In genomic region chr15:80099662-80100061, GRCh38 we compare ENCODE assay signal across 8 cellular contexts. TPM values are rescaled to one million over a fixed set of nuclear protein-coding genes. Genes with fewer than 3 reads are reported as not detected.
A peak's percentile ranks its signal among the peaks of the same experiment; 100 is the strongest.
DNase-seq lines count a peak whose midpoint lies in the region; ATAC-seq and TF ChIP-seq lines count a peak whose summit lies in the region.
"Not testable (repeated sequence)": the region's sequence is repeated elsewhere in the genome, so short reads cannot be mapped to it uniquely, and the experiment has no call there.

No MANE protein-coding gene starts in this region.

- DNase-seq in GM10266 (ENCODE audit: extremely low spot score): peak; percentile 24
- DNase-seq in mesenchymal stem cell: not testable (repeated sequence)

- not testable (repeated sequence) for H3K4ac ChIP-seq in mesenchymal stem cell (ENCODE audit: low read depth in 1 of 2, low read length in 2 of 2)

- not testable (repeated sequence) for H3K14ac ChIP-seq in mesenchymal stem cell (ENCODE audit: low read length in 2 of 2)

- not testable (repeated sequence) for H3K4me3 ChIP-seq in mesenchymal stem cell (ENCODE audit: insufficient read depth in 1 of 2, low read depth in 1 of 2, low read length in 2 of 2)

- H3K27ac ChIP-seq in KOPT-K1 (ENCODE audit: low read depth, low read length, poor library complexity, severe bottlenecking) (peak overlapping the region; percentile 24), mesenchymal stem cell (ENCODE audit: low read length, poor library complexity, severe bottlenecking) (peak overlapping the region; percentile 49)

- not testable (repeated sequence) for H4K8ac ChIP-seq in mesenchymal stem cell (ENCODE audit: low read length)

- not testable (repeated sequence) for TF ChIP-seq CTCF in GM10266 (IDR thresholded peaks at IDR 0.05; ENCODE audit: control insufficient read depth, insufficient read depth, low read depth, missing control alignments)

- not testable (repeated sequence) for H3K9ac ChIP-seq in mesenchymal stem cell (ENCODE audit: low read length)

- H3K4me1 ChIP-seq in mesenchymal stem cell (ENCODE audit: control insufficient read depth, insufficient read depth, low read depth, low read length): not testable (repeated sequence)

- not testable (repeated sequence) for H2AFZ ChIP-seq in mesenchymal stem cell (ENCODE audit: low read depth, low read length)

- not testable (repeated sequence) for H4K91ac ChIP-seq in mesenchymal stem cell (ENCODE audit: low read length)

- not testable (repeated sequence) for H3K36me3 ChIP-seq in KOPT-K1 (ENCODE audit: insufficient read depth, low read length); mesenchymal stem cell (ENCODE audit: control insufficient read depth in 1 of 2, insufficient read depth in 2 of 2, low read depth in 1 of 2, low read length in 2 of 2)

- not testable (repeated sequence) for H2BK15ac ChIP-seq in mesenchymal stem cell (ENCODE audit: low read depth, poor library complexity, severe bottlenecking)

- not testable (repeated sequence) for H2BK120ac ChIP-seq in mesenchymal stem cell (ENCODE audit: low read depth, low read length)

- not testable (repeated sequence) for H2AK5ac ChIP-seq in mesenchymal stem cell (ENCODE audit: low read length, severe bottlenecking)

- peak overlapping the region; percentile 37 for H3K4me2 ChIP-seq in mesenchymal stem cell (ENCODE audit: low read length, poor library complexity, severe bottlenecking)

- H3K27me3 ChIP-seq in mesenchymal stem cell (ENCODE audit: control insufficient read depth in 1 of 2, insufficient read depth in 1 of 2, low read length in 2 of 2): not testable (repeated sequence)

- not testable (repeated sequence) for H3K9me3 ChIP-seq in KOPT-K1 (ENCODE audit: insufficient read depth, low read length, poor library complexity, severe bottlenecking); mesenchymal stem cell (ENCODE audit: control insufficient read depth, low read length)

- ATAC-seq in GM18861 (IDR thresholded peaks at IDR 0.05; ENCODE audit: unreplicated experiment): peak; percentile 63
- ATAC-seq in GM19397 (IDR thresholded peaks at IDR 0.05; ENCODE audit: unreplicated experiment): peak; percentile 66
- peak; percentile 60 for ATAC-seq in GM21526 (IDR thresholded peaks at IDR 0.05; ENCODE audit: low FRiP score, unreplicated experiment)
- ATAC-seq in HG02798 (IDR thresholded peaks at IDR 0.05; ENCODE audit: poor library complexity, unreplicated experiment): peak; percentile 66
- peak; percentile 75 for ATAC-seq in HG03139 (IDR thresholded peaks at IDR 0.05; ENCODE audit: unreplicated experiment)

- over 99% methylated on average over 6 of the region's 6 CpGs for WGBS in mesenchymal stem cell

- not testable (repeated sequence) for H3K23ac ChIP-seq in mesenchymal stem cell (ENCODE audit: low read length in 2 of 2)

- not testable (repeated sequence) for H2BK5ac ChIP-seq in mesenchymal stem cell (ENCODE audit: low read depth, low read length, poor library complexity, severe bottlenecking)

- not testable (repeated sequence) for H3K18ac ChIP-seq in mesenchymal stem cell (ENCODE audit: low read depth in 1 of 2, low read length in 2 of 2)

- not testable (repeated sequence) for H3K79me1 ChIP-seq in mesenchymal stem cell (replicated peaks; ENCODE audit: low read length, poor library complexity, severe bottlenecking)

- not testable (repeated sequence) for H2BK12ac ChIP-seq in mesenchymal stem cell (ENCODE audit: low read length in 2 of 2)

RNA-seq across cellular contexts. Expression of gene ZFAND6, which starts 40.2 kb away (rescaled TPM):
- 67.9 TPM for polyA plus RNA-seq in mesenchymal stem cell (2013, experiment 1 of 2)
- polyA plus RNA-seq in mesenchymal stem cell (2013, experiment 2 of 2): 71.5 TPM

RNA-seq across cellular contexts. Expression of gene FAH, which starts 53.1 kb away (rescaled TPM):
- 41.7 TPM for polyA plus RNA-seq in mesenchymal stem cell (2013, experiment 1 of 2)
- 41.9 TPM for polyA plus RNA-seq in mesenchymal stem cell (2013, experiment 2 of 2)
